Comparison of ENCODE assay signal across 27 cellular contexts in genomic region chr5:161431963-161432362, GRCh38.
"Had no signal": no experiment of that assay in that cellular context is flagged by ENCODE, and none has a peak within 500 bp of the region (broad histone marks: within the 10 kb centered on the region; RNA-seq: fewer than 3 reads in every experiment).

No MANE protein-coding gene starts in this region.

- H3K36me3 ChIP-seq: gastrocnemius medialis, lower lobe of right lung, neutrophil, pancreas, stomach, thyroid gland had no signal

- H3K27me3 ChIP-seq: dorsolateral prefrontal cortex, gastrocnemius medialis, neutrophil, pancreas, stomach, thyroid gland had no signal

- H3K27ac ChIP-seq: dorsolateral prefrontal cortex, epithelial cell of prostate, gastrocnemius medialis, lower lobe of right lung, neutrophil, pancreas, stomach, thyroid gland had no signal

- H3K9me3 ChIP-seq: gastrocnemius medialis, lower lobe of right lung, neutrophil, pancreas, stomach, thyroid gland had no signal

- ATAC-seq: esophagus mucosa; gastrocnemius medialis; left ventricle myocardium superior; lower lobe of right lung; natural killer cell; pancreas; sciatic nerve; stimulated activated effector memory CD8-positive, alpha-beta T cell treated with anti-CD3 and anti-CD28 coated beads, Interleukin-12 subunit alpha, Interleukin-12 subunit beta, amount 100 ng/mL, for 72 hours had no signal

- DNase-seq: central memory CD4-positive, alpha-beta T cell; dorsolateral prefrontal cortex; effector CD4-positive, alpha-beta T cell; foreskin fibroblast; gastrocnemius medialis; head of caudate nucleus; immature natural killer cell; islet precursor cell; kidney glomerular epithelial cell; left colon; left ventricle myocardium superior; lower lobe of right lung; natural killer cell; pancreas; stimulated activated CD4-positive, alpha-beta T cell treated with anti-CD3 and anti-CD28 coated beads, Interleukin-12 subunit alpha, Interleukin-12 subunit beta, amount 100 ng/mL, for 4 hours; stimulated activated CD4-positive, alpha-beta T cell treated with anti-CD3 and anti-CD28 coated beads, Interleukin-1b, Interleukin-23, amount 100 ng/mL, for 48 hours; stimulated activated CD4-positive, alpha-beta T cell treated with anti-CD3 and anti-CD28 coated beads, Interleukin-4, amount 100 ng/mL, for 1 hour; stimulated activated naive CD4-positive, alpha-beta T cell treated with Interleukin-2 at 50 U/mL for 16 hours; stomach; thyroid gland; trophoblast cell had no signal

- H3K4me3 ChIP-seq: dorsolateral prefrontal cortex, gastrocnemius medialis, lower lobe of right lung, pancreas, smooth muscle cell, stomach, thyroid gland had no signal

- H3K4me1 ChIP-seq: gastrocnemius medialis, lower lobe of right lung, pancreas, stomach, thyroid gland had no signal
